19 cellular contexts compared by ENCODE assay signal in the genomic region with DNA sequence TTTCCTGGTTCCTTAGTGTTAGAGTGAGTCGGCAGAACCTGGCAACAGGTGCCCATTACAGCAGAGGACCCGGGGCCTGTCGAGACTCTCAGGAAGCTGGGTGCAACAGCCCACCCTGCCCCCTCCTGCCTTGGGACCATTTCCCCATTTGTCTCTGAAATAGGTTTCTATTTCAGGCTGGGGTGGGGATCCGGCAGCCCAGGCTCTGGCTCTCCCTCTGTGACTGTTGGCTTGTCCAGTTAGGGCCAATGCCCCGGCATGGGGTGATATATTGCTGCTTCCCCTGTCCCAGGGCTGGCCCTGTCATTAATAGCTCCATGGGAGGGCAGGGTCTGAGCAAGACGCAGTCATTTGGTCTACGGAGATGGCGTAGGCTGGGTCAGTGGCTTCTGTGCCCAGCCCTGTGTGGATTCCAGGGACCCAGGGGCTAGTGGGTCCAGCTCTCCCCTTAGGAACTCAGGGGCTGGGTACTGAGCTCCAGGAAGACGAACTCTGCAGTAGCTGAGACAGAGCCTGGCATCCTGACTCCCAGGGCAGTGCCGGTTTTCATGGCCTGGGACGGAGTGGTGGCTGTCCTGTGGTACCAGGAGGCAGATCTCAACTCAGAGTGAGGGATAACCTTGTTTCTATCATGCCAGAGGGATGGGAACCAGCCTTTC. TPM values are rescaled to one million over a fixed set of nuclear protein-coding genes. Genes with fewer than 3 reads are reported as not detected.
DNase-seq lines count a peak whose midpoint lies in the region; ATAC-seq and TF ChIP-seq lines count a peak whose summit lies in the region.
"Had no signal": no experiment of that assay in that cellular context is flagged by ENCODE, and none has a peak within 500 bp of the region (broad histone marks: within the 10 kb centered on the region; RNA-seq: fewer than 3 reads in every experiment).

No MANE protein-coding gene starts in this region.

- H3K27ac Mint-ChIP-seq in WTC11 (no peak overlapping the region), naive B cell (no peak overlapping the region)
- H3K27ac Mint-ChIP-seq in activated CD8-positive, alpha-beta T cell treated with anti-CD3 and anti-CD28 coated beads, Interleukin-2, amount 10 ng/mL, durations not matched to agents 7 days and 5 days, result no peak overlapping the region
- H3K27ac Mint-ChIP-seq: activated CD4-positive, alpha-beta memory T cell treated with anti-CD3 and anti-CD28 coated beads, Interleukin-2, amount 10 ng/mL, durations not matched to agents 7 days and 5 days; activated T-helper 1 cell treated with anti-CD3 and anti-CD28 coated beads, Interleukin-12 subunit alpha, Interleukin-12 subunit beta, Interleukin-2, Interleukin-4 antibody, amounts not matched to agents 30 ng/mL and 10 ng/mL and 1 ng/mL, durations not matched to agents 14 hours and 24 hours and 36 hours; effector memory CD8-positive, alpha-beta T cell had no signal

- CTCF ChIA-PET in HEK293 (lab: Yijun Ruan, JAX), result interaction anchor here (0.5 to 5.7 kb wide), 4 partner anchors 12 to 20 kb away, joined by 3 to 25 read pairs (median 7); no protein-coding TSS in a partner anchor
- CTCF ChIA-PET in WTC11 (lab: Charles Lee), result interaction anchor here (1.0 to 1.4 kb wide), 6 partner anchors 15 to 86 kb away, joined by 3 to 5 read pairs (median 4); no protein-coding TSS in a partner anchor
- CTCF ChIA-PET in activated CD8-positive, alpha-beta T cell treated with anti-CD3 and anti-CD28 coated beads, Interleukin-2, amount 10 ng/mL, durations not matched to agents 7 days and 5 days (lab: Charles Lee), result interaction anchor here (1.2 kb wide), 1 partner anchor 61 kb away, joined by 3 read pairs; no protein-coding TSS in a partner anchor
- CTCF ChIA-PET in SK-N-SH (lab: Yijun Ruan, JAX), result interaction anchor here (1.0 to 15.0 kb wide), 8 partner anchors 11 to 97 kb away, joined by 3 to 179 read pairs (median 4); no protein-coding TSS in a partner anchor

- POLR2A ChIA-PET in HEK293 (lab: Yijun Ruan, JAX), result no interaction called here
- POLR2A ChIA-PET in WTC11 (lab: Charles Lee), result no interaction called here
- POLR2A ChIA-PET in activated CD8-positive, alpha-beta T cell treated with anti-CD3 and anti-CD28 coated beads, Interleukin-2, amount 10 ng/mL, durations not matched to agents 7 days and 5 days (lab: Charles Lee), result interaction anchor here (0.7 kb wide), 1 partner anchor 32 kb away, joined by 3 read pairs; no protein-coding TSS in a partner anchor
- POLR2A ChIA-PET in SK-N-SH (lab: Yijun Ruan, JAX), result interaction anchor here (0.6 to 0.9 kb wide), 2 partner anchors 13 to 502 kb away, joined by 3 to 4 read pairs; no protein-coding TSS in a partner anchor

- H3K9me3 Mint-ChIP-seq in WTC11 (no peaks in the 10 kb centered on the region), naive B cell (no peaks in the 10 kb centered on the region)
- no peaks in the 10 kb centered on the region for H3K9me3 Mint-ChIP-seq in activated CD8-positive, alpha-beta T cell treated with anti-CD3 and anti-CD28 coated beads, Interleukin-2, amount 10 ng/mL, durations not matched to agents 7 days and 5 days (ENCODE audit: insufficient read depth)
- H3K9me3 Mint-ChIP-seq: activated CD4-positive, alpha-beta memory T cell treated with anti-CD3 and anti-CD28 coated beads, Interleukin-2, amount 10 ng/mL, durations not matched to agents 7 days and 5 days; activated T-helper 1 cell treated with anti-CD3 and anti-CD28 coated beads, Interleukin-12 subunit alpha, Interleukin-12 subunit beta, Interleukin-2, Interleukin-4 antibody, amounts not matched to agents 30 ng/mL and 10 ng/mL and 1 ng/mL, durations not matched to agents 14 hours and 24 hours and 36 hours; effector memory CD8-positive, alpha-beta T cell had no signal

- H3K36me3 Mint-ChIP-seq in WTC11 (no peaks in the 10 kb centered on the region), naive B cell (no peaks in the 10 kb centered on the region)
- H3K36me3 Mint-ChIP-seq in activated CD8-positive, alpha-beta T cell treated with anti-CD3 and anti-CD28 coated beads, Interleukin-2, amount 10 ng/mL, durations not matched to agents 7 days and 5 days (ENCODE audit: low read depth), result no peaks in the 10 kb centered on the region

- TF ChIP-seq RAD21 in SK-N-SH (IDR thresholded peaks at IDR 0.05; ENCODE audit: low read length), result no peak

- H3K4me3 Mint-ChIP-seq in WTC11 (no peak overlapping the region), naive B cell (no peak overlapping the region)
- H3K4me3 Mint-ChIP-seq in activated CD8-positive, alpha-beta T cell treated with anti-CD3 and anti-CD28 coated beads, Interleukin-2, amount 10 ng/mL, durations not matched to agents 7 days and 5 days, result no peak overlapping the region
- H3K4me3 Mint-ChIP-seq: activated CD4-positive, alpha-beta memory T cell treated with anti-CD3 and anti-CD28 coated beads, Interleukin-2, amount 10 ng/mL, durations not matched to agents 7 days and 5 days; activated T-helper 1 cell treated with anti-CD3 and anti-CD28 coated beads, Interleukin-12 subunit alpha, Interleukin-12 subunit beta, Interleukin-2, Interleukin-4 antibody, amounts not matched to agents 30 ng/mL and 10 ng/mL and 1 ng/mL, durations not matched to agents 14 hours and 24 hours and 36 hours; effector memory CD8-positive, alpha-beta T cell had no signal

- H2AFZ ChIP-seq in SK-N-SH (ENCODE audit: low read depth), result no peak overlapping the region

- no peaks in the 10 kb centered on the region for H4K20me1 ChIP-seq in SK-N-SH (ENCODE audit: insufficient read depth)

- DNase-seq in 8988T (peak; percentile 5), WTC11 (ENCODE audit: low spot score) (peak; percentile 8), naive B cell (no peak), DMS 273 treated with DMSO at 0.1 percent for 48 hours (lab: John Stamatoyannopoulos, UW) (no peak), SK-N-SH (no peak)
- DNase-seq in activated CD8-positive, alpha-beta T cell treated with anti-CD3 and anti-CD28 coated beads, Interleukin-2, amount 10 ng/mL, durations not matched to agents 7 days and 5 days, result no peak
- DNase-seq: activated CD4-positive, alpha-beta memory T cell treated with anti-CD3 and anti-CD28 coated beads, Interleukin-2, amount 10 ng/mL, durations not matched to agents 7 days and 5 days; effector memory CD8-positive, alpha-beta T cell; Karpas-422; NCI-H1694 treated with DMSO at 0.1 percent for 48 hours; PC-3; stimulated activated CD4-positive, alpha-beta T cell treated with anti-CD3 and anti-CD28 coated beads, Interleukin-1b, Interleukin-23, amount 100 ng/mL, for 48 hours had no signal

- H3F3A ChIP-seq in SK-N-SH (replicated peaks; ENCODE audit: insufficient read depth), result no peaks in the 10 kb centered on the region

- WGBS in SK-N-SH (ENCODE audit: low lambda C conversion rate), result 90% methylated on average over 6 of the region's 11 CpGs

- H3K79me2 ChIP-seq in SK-N-SH (ENCODE audit: insufficient read depth), result no peaks in the 10 kb centered on the region

- TF ChIP-seq EP300 in SK-N-SH (IDR thresholded peaks at IDR 0.05; ENCODE audit: borderline replicate concordance in 1 of 2, low read depth in 1 of 2, low read length in 1 of 2), result no peak

- H3K9me2 ChIP-seq in SK-N-SH, result no peaks in the 10 kb centered on the region

- no peak overlapping the region for H3K4me3 ChIP-seq in HEK293 (ENCODE audit: low read depth, low read length)
- H3K4me3 ChIP-seq in SK-N-SH (ENCODE audit: low read depth in 2 of 2, low read length in 1 of 2), result no peak overlapping the region
- H3K4me3 ChIP-seq: cardiac muscle cell had no signal

- no peaks in the 10 kb centered on the region for H3K27me3 Mint-ChIP-seq in WTC11 (ENCODE audit: low read depth)
- H3K27me3 Mint-ChIP-seq in naive B cell, result peaks cover 3 to 17% (median 7%) of the 10 kb centered on the region in 3 donors
- H3K27me3 Mint-ChIP-seq in activated CD8-positive, alpha-beta T cell treated with anti-CD3 and anti-CD28 coated beads, Interleukin-2, amount 10 ng/mL, durations not matched to agents 7 days and 5 days (ENCODE audit: low read depth), result peaks cover 21% of the 10 kb centered on the region

- H3K4me2 ChIP-seq in SK-N-SH, result no peak overlapping the region

- H3K4me1 Mint-ChIP-seq in WTC11, result peaks cover 22% of the 10 kb centered on the region
- H3K4me1 Mint-ChIP-seq in naive B cell, result peaks cover 0 to 11% (median 5%) of the 10 kb centered on the region in 3 donors
- no peaks in the 10 kb centered on the region for H3K4me1 Mint-ChIP-seq in activated CD8-positive, alpha-beta T cell treated with anti-CD3 and anti-CD28 coated beads, Interleukin-2, amount 10 ng/mL, durations not matched to agents 7 days and 5 days (ENCODE audit: low read depth)
- H3K4me1 Mint-ChIP-seq: activated CD4-positive, alpha-beta memory T cell treated with anti-CD3 and anti-CD28 coated beads, Interleukin-2, amount 10 ng/mL, durations not matched to agents 7 days and 5 days had no signal

- H3K4me1 ChIP-seq in HEK293 (ENCODE audit: control insufficient read depth, insufficient read depth, low read length), result no peaks in the 10 kb centered on the region
- peaks cover 3 to 49% of the 10 kb centered on the region in 2 experiments; a peak in 2 of 4 replicates for H3K4me1 ChIP-seq in SK-N-SH (ENCODE audit: control insufficient read depth in 1 of 2, insufficient read depth in 2 of 2, low read depth in 1 of 2, low read length in 1 of 2)

- ATAC-seq in WTC11 (no peak), naive B cell (ENCODE audit: low read depth in 2 of 2) (peak; percentile 35 to 51), GM18520 (IDR thresholded peaks at IDR 0.05; ENCODE audit: unreplicated experiment) (no peak)
- no peak for ATAC-seq in activated CD8-positive, alpha-beta T cell treated with anti-CD3 and anti-CD28 coated beads, Interleukin-2, amount 10 ng/mL, durations not matched to agents 7 days and 5 days
- ATAC-seq: effector memory CD8-positive, alpha-beta T cell; PC-3 had no signal

- H3K9me3 ChIP-seq in HEK293 (ENCODE audit: control insufficient read depth, insufficient read depth, low read depth, low read length) (no peaks in the 10 kb centered on the region), SK-N-SH (no peaks in the 10 kb centered on the region)

- H3K9ac ChIP-seq in SK-N-SH, result no peak overlapping the region

- TF ChIP-seq CTCF in HEK293 (tag by site-specific recombination; IDR thresholded peaks at IDR 0.05) (no peak), WTC11 (IDR thresholded peaks at IDR 0.05) (no peak), SK-N-SH (IDR thresholded peaks at IDR 0.05) (no peak)

- no peaks in the 10 kb centered on the region for H3K27me3 ChIP-seq in SK-N-SH (ENCODE audit: insufficient read depth)
- H3K27me3 ChIP-seq: cardiac muscle cell had no signal

- no peak overlapping the region for H3K27ac ChIP-seq in HEK293 (ENCODE audit: extremely low read depth, low read depth, low read length)
- H3K27ac ChIP-seq in SK-N-SH (ENCODE audit: low read depth in 2 of 2, low read length in 1 of 2), result peak overlapping the region in 1 of 2 experiments; percentile 34; a peak in 2 of 4 replicates
- H3K27ac ChIP-seq: cardiac muscle cell, VCaP had no signal

- H3K36me3 ChIP-seq in HEK293 (ENCODE audit: control insufficient read depth in 2 of 2, insufficient read depth in 1 of 2, low read length in 2 of 2) (no peaks in the 10 kb centered on the region), SK-N-SH (replicated peaks in 1 of 2; ENCODE audit: control insufficient read depth in 1 of 2, insufficient read depth in 2 of 2, low read length in 1 of 2) (no peaks in the 10 kb centered on the region)
- H3K36me3 ChIP-seq: cardiac muscle cell had no signal

RNA-seq across cellular contexts. Expression of gene P2RY6, which starts 2.7 kb away (rescaled TPM):
- 0.11 to 0.16 TPM in 2 of 3 replicates, not detected in the other for total RNA-seq in WTC11 (2021)
- polyA plus RNA-seq in naive B cell (ENCODE audit: low read depth in 6 of 6), result not detected
- not detected for total RNA-seq in activated CD8-positive, alpha-beta T cell treated with anti-CD3 and anti-CD28 coated beads, Interleukin-2, amount 10 ng/mL, durations not matched to agents 7 days and 5 days
- polyA plus RNA-seq in SK-N-SH (2012; rRNA removed), result 0.15 and 0.16 TPM in 2 replicates
- 0.09 and 0.31 TPM in 2 replicates for polyA plus RNA-seq in SK-N-SH (2012; cell fraction: cytosol; rRNA removed)
- 0.26 and 0.27 TPM in 2 replicates for polyA plus RNA-seq in SK-N-SH (2012; cell fraction: nucleus; rRNA removed)
- total RNA-seq: activated CD4-positive, alpha-beta memory T cell treated with anti-CD3 and anti-CD28 coated beads, Interleukin-2, amount 10 ng/mL, durations not matched to agents 7 days and 5 days; activated T-helper 1 cell treated with anti-CD3 and anti-CD28 coated beads, Interleukin-12 subunit alpha, Interleukin-12 subunit beta, Interleukin-2, Interleukin-4 antibody, amounts not matched to agents 30 ng/mL and 10 ng/mL and 1 ng/mL, durations not matched to agents 14 hours and 24 hours and 36 hours; H1; NCI-H460 had no signal
- polyA plus RNA-seq: cardiac muscle cell had no signal

RNA-seq across cellular contexts. Expression of gene ARHGEF17, which starts 33.2 kb away (rescaled TPM):
- 16.5 to 18.2 TPM (median 16.9 TPM) in 3 replicates for total RNA-seq in WTC11 (2021)
- polyA plus RNA-seq in naive B cell (ENCODE audit: low read depth in 6 of 6), result not detected
- total RNA-seq in activated CD8-positive, alpha-beta T cell treated with anti-CD3 and anti-CD28 coated beads, Interleukin-2, amount 10 ng/mL, durations not matched to agents 7 days and 5 days, result under 1 TPM in 1 of 2 experiments, not detected in 1; 0.18 TPM
- 45.9 and 48.4 TPM in 2 replicates for polyA plus RNA-seq in SK-N-SH (2012; rRNA removed)
- polyA plus RNA-seq in SK-N-SH (2012; cell fraction: cytosol; rRNA removed), result 8.0 and 13.3 TPM in 2 replicates
- 273 and 324 TPM in 2 replicates for polyA plus RNA-seq in SK-N-SH (2012; cell fraction: nucleus; rRNA removed)

RNA-seq across cellular contexts. Expression of gene P2RY2, which starts 56.8 kb away (rescaled TPM):
- total RNA-seq in WTC11 (2021), result 0.94 to 1.2 TPM (median 1.2 TPM) in 3 replicates
- polyA plus RNA-seq in naive B cell (ENCODE audit: low read depth in 6 of 6), result under 1 TPM in 1 of 6 donors, not detected in 5; 0.18 TPM
- not detected for total RNA-seq in activated CD8-positive, alpha-beta T cell treated with anti-CD3 and anti-CD28 coated beads, Interleukin-2, amount 10 ng/mL, durations not matched to agents 7 days and 5 days
- 0.12 and 0.13 TPM in 2 replicates for polyA plus RNA-seq in SK-N-SH (2012; rRNA removed)
- 0.05 and 0.07 TPM in 2 replicates for polyA plus RNA-seq in SK-N-SH (2012; cell fraction: cytosol; rRNA removed)
- 0.02 and 0.14 TPM in 2 replicates for polyA plus RNA-seq in SK-N-SH (2012; cell fraction: nucleus; rRNA removed)
- total RNA-seq: activated CD4-positive, alpha-beta memory T cell treated with anti-CD3 and anti-CD28 coated beads, Interleukin-2, amount 10 ng/mL, durations not matched to agents 7 days and 5 days; activated T-helper 1 cell treated with anti-CD3 and anti-CD28 coated beads, Interleukin-12 subunit alpha, Interleukin-12 subunit beta, Interleukin-2, Interleukin-4 antibody, amounts not matched to agents 30 ng/mL and 10 ng/mL and 1 ng/mL, durations not matched to agents 14 hours and 24 hours and 36 hours; NCI-H460 had no signal

Comparison
In these comparisons a context has a peak if more than half of its experiments do, and no peak if none do; other contexts are left out.
1. DNase-seq: peak in 8988T (single experiment) and WTC11 (single experiment); none in naive B cell (single experiment), DMS 273 treated with DMSO at 0.1 percent for 48 hours (single experiment), activated CD8-positive, alpha-beta T cell treated with anti-CD3 and anti-CD28 coated beads, Interleukin-2, amount 10 ng/mL, durations not matched to agents 7 days and 5 days (single experiment) and SK-N-SH (single experiment).
2. ATAC-seq: peak in naive B cell (2 of 2); none in WTC11 (single experiment), activated CD8-positive, alpha-beta T cell treated with anti-CD3 and anti-CD28 coated beads, Interleukin-2, amount 10 ng/mL, durations not matched to agents 7 days and 5 days (single experiment) and GM18520 (single experiment).
3. RNA of gene ARHGEF17, which starts 33.2 kb away (total RNA-seq): 16.5 to 18.2 TPM in WTC11; 0.18 TPM in activated CD8-positive, alpha-beta T cell treated with anti-CD3 and anti-CD28 coated beads, Interleukin-2, amount 10 ng/mL, durations not matched to agents 7 days and 5 days; every median in the first group is over 10 times any median in the second.
4. POLR2A ChIA-PET loops: an anchor here in activated CD8-positive, alpha-beta T cell treated with anti-CD3 and anti-CD28 coated beads, Interleukin-2, amount 10 ng/mL, durations not matched to agents 7 days and 5 days (0.7 kb wide) and SK-N-SH (0.6 to 0.9 kb wide); none called in HEK293 and WTC11.